Comparison of ENCODE assay signal across 1 cellular context in the genomic region with DNA sequence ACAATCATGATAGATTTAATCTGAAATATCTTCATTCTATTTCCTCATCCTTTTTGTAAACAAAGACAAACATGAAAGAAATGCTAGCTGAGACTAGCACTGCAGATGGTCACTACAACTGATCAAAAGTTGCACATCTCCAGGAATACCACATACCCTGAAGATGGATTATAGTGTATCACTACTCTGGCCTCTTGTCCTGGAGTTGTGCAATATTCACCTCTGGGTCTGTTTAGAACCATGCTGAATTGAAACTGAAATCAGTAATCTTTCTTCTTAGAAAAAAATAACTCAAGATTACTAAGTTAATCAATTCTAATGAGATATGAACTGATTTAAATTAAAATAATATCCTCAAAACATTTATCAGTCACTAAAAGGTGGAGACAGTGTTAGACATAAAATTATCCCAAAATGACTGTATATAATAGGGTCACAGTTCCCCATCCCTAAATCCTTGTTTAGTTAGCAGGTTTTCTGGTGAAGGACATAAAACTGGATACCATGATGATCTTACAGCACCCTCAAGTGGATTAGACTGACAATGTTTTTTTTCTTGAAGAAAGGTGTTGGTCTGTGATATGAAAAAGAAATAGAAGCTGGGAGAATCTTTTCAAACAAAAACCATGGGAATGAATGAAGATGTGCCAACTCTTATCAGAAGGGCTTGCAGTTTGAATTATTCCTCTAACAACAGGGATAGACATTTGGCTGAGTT.
TF ChIP-seq lines count a peak whose summit lies in the region.

No MANE protein-coding gene starts in this region.

TF ChIP-seq in H1, 55 proteins besides CTCF, POLR2A, EP300 and RAD21 (continued from another document):
- TF ChIP-seq CHD7 (IDR thresholded peaks at IDR 0.05; ENCODE audit: insufficient replicate concordance, low read length) (no peak), SP1 (IDR thresholded peaks at IDR 0.05; ENCODE audit: low read depth, low read length) (no peak), BACH1 (IDR thresholded peaks at IDR 0.05; ENCODE audit: low read length) (no peak), SIN3A (conservative IDR thresholded peaks at IDR 0.05 in 1 of 2, IDR thresholded peaks at IDR 0.05 in 1 of 2; ENCODE audit: low read depth in 1 of 2, low read length in 2 of 2) (no peak)
